6 cellular contexts compared by ENCODE assay signal in the genomic region with DNA sequence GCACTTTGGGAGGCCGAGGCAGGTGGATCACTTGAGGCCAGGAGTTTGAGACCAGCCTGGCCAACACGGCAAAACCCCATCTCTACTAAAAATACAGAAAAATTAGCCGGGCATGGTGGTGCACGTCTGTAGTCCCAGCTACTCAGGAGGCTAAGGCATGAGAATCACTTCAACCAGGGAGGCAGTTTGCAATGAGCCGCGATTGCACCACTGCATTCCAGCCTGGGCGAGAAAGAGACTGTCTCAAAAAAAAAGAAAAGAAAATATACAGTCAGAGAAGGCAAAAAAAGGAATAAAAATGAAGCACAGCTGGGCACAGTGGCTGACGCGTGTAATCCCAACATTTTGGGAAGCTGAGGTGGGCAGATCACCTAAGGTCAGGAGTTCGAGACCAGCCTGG. TPM values are rescaled to one million over a fixed set of nuclear protein-coding genes. Genes with fewer than 3 reads are reported as not detected.
"Had no signal": no experiment of that assay in that cellular context is flagged by ENCODE, and none has a peak within 500 bp of the region (broad histone marks: within the 10 kb centered on the region; RNA-seq: fewer than 3 reads in every experiment).

No MANE protein-coding gene starts in this region.

RNA-seq across cellular contexts. Expression of a gene that starts 7.3 kb away (rescaled TPM):
- total RNA-seq: activated B cell treated with CpG ODN at 0.5 μM for 24 hours; activated CD4-positive, alpha-beta memory T cell treated with anti-CD3 and anti-CD28 coated beads for 36 hours; activated CD4-positive, alpha-beta T cell treated with anti-CD3 and anti-CD28 coated beads for 36 hours; activated CD4-positive, alpha-beta T cell treated with anti-CD3 and anti-CD28 coated beads, Interleukin-2, amount 10 ng/mL, durations not matched to agents 24 days and 14 days; activated CD8-positive, alpha-beta memory T cell treated with anti-CD3 and anti-CD28 coated beads for 36 hours; activated CD8-positive, alpha-beta T cell treated with anti-CD3 and anti-CD28 coated beads for 36 hours had no signal
